In the genomic region with DNA sequence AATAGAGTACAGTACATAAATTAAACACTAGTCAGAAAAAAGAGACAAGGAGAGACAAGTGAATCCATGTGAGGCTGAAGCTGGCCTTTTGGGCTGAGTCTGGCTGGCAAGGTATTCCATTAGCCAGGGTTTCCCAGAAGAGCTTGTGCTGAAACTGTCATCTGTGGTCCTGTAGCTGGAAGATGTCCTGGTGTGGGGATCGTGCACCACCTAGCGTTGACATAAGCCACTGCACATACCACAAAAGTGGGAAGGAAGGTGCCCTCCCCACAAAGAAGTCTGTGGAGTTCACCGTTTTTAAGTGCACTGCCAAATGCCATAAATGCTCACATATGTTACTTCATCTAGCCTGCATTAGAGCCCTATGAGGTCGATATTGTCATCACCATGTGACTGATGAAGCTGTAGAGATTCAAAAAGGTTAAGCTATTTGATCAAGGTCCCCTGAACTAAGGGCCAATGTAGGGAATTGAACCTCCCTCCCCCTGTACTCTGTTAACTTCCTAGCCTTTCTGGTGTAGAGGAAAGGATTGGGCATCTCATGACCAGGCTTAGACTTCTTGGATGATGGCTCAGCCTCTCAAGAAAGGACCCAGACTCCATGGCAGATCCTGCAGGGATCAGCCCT, we compare ENCODE assay signal across 7 cellular contexts. TPM values are rescaled to one million over a fixed set of nuclear protein-coding genes. Genes with fewer than 3 reads are reported as not detected.
DNase-seq lines count a peak whose midpoint lies in the region; ATAC-seq and TF ChIP-seq lines count a peak whose summit lies in the region.

No MANE protein-coding gene starts in this region.

- TF ChIP-seq CTCF in GM12865 (IDR thresholded peaks at IDR 0.05; ENCODE audit: insufficient read depth, low read depth, low read length, missing control alignments) (peak; percentile 94), choroid plexus epithelial cell (conservative IDR thresholded peaks at IDR 0.05; ENCODE audit: low read depth, low read length) (peak; percentile 98)

- DNase-seq in GM12865 (ENCODE audit: low read depth) (peak; percentile 76), NCI-H2029 (lab: John Stamatoyannopoulos, UW) (peak; percentile 36), choroid plexus epithelial cell (ENCODE audit: low read depth) (peak; percentile 84), left lobe of liver (ENCODE audit: low spot score) (peak; percentile 72)
- DNase-seq in activated CD4-positive, CD25-positive, alpha-beta regulatory T cell treated with anti-CD3 and anti-CD28 coated beads, Interleukin-2, amount 50 U/mL, for 72 hours, result peak; percentile 44
- DNase-seq in stimulated activated CD4-positive, alpha-beta T cell treated with anti-CD3 and anti-CD28 coated beads, Interleukin-4, amount 100 ng/mL, for 4 hours, result peak; percentile 18 to 28

- H3K4me3 ChIP-seq in GM12865 (ENCODE audit: low read depth, low read length) (no peak overlapping the region), choroid plexus epithelial cell (ENCODE audit: low read depth, low read length) (no peak overlapping the region)

- ATAC-seq in HG02870 (IDR thresholded peaks at IDR 0.05; ENCODE audit: unreplicated experiment) (peak; percentile 75), left lobe of liver (peak; percentile 99)

RNA-seq across cellular contexts. Expression of gene GALNT14, which starts 31.9 kb away (rescaled TPM):
- 0.55 TPM for total RNA-seq in left lobe of liver

RNA-seq across cellular contexts. Expression of gene CAPN14, which starts 47.1 kb away (rescaled TPM):
- total RNA-seq in left lobe of liver, result not detected

Comparison
In these comparisons a context has a peak if more than half of its experiments do, and no peak if none do; other contexts are left out.
1. DNase-seq: peak in every context shown above with its lines; median percentile 84 in choroid plexus epithelial cell; 76 in GM12865; 72 in left lobe of liver; 44 in activated CD4-positive, CD25-positive, alpha-beta regulatory T cell treated with anti-CD3 and anti-CD28 coated beads, Interleukin-2, amount 50 U/mL, for 72 hours; 36 in NCI-H2029; 23 in stimulated activated CD4-positive, alpha-beta T cell treated with anti-CD3 and anti-CD28 coated beads, Interleukin-4, amount 100 ng/mL, for 4 hours.